Comparison of ENCODE assay signal across 19 cellular contexts in genomic region chr10:106336874-106337273, GRCh38.
DNase-seq lines count a peak whose midpoint lies in the region; ATAC-seq and TF ChIP-seq lines count a peak whose summit lies in the region.
"Had no signal": no experiment of that assay in that cellular context is flagged by ENCODE, and none has a peak within 500 bp of the region (broad histone marks: within the 10 kb centered on the region; RNA-seq: fewer than 3 reads in every experiment).

No MANE protein-coding gene starts in this region.

- H3K9me3 ChIP-seq in PC-3 (ENCODE audit: low read length): no peaks in the 10 kb centered on the region
- H3K9me3 ChIP-seq in effector memory CD4-positive, alpha-beta T cell (ENCODE audit: control insufficient read depth, low read length): no peaks in the 10 kb centered on the region
- H3K9me3 ChIP-seq: A549; BLaER1 treated with 17β-estradiol and CSF1 and Interleukin-3, amounts not matched to agents 10 nM and 100 nM; Caco-2 had no signal

- no peak overlapping the region for H3K4me3 Mint-ChIP-seq in GM23338
- H3K4me3 Mint-ChIP-seq: B cell; CD4-positive, alpha-beta T cell; CD8-positive, alpha-beta T cell had no signal

- no peak for TF ChIP-seq CTCF in GM23338 (conservative IDR thresholded peaks at IDR 0.05; ENCODE audit: low read depth in 2 of 2)
- TF ChIP-seq CTCF in PC-3 (conservative IDR thresholded peaks at IDR 0.05; ENCODE audit: low read depth, low read length): no peak

- H3K36me3 ChIP-seq in GM23338 (ENCODE audit: insufficient read depth) (no peaks in the 10 kb centered on the region), PC-3 (ENCODE audit: low read depth, low read length) (no peaks in the 10 kb centered on the region)
- no peaks in the 10 kb centered on the region for H3K36me3 ChIP-seq in effector memory CD4-positive, alpha-beta T cell (ENCODE audit: control insufficient read depth, insufficient read depth, low read length)
- H3K36me3 ChIP-seq: BLaER1 treated with 17β-estradiol and CSF1 and Interleukin-3, amounts not matched to agents 10 nM and 100 nM had no signal

- H3K27ac ChIP-seq in GM23338 (ENCODE audit: low read depth) (no peak overlapping the region), PC-3 (ENCODE audit: low read length) (no peak overlapping the region)
- no peak overlapping the region for H3K27ac ChIP-seq in effector memory CD4-positive, alpha-beta T cell (ENCODE audit: insufficient read depth, low read length, poor library complexity, severe bottlenecking)
- H3K27ac ChIP-seq: 22Rv1; A549; BLaER1 treated with 17β-estradiol and CSF1 and Interleukin-3, amounts not matched to agents 10 nM and 100 nM; C4-2B had no signal

- H2AFZ ChIP-seq in GM23338 (peak overlapping the region; percentile 52; the same call in 1 of the 2 replicates), PC-3 (ENCODE audit: low read length) (peak overlapping the region; percentile 48; the same call in 1 of the 2 replicates)

- no peak for ATAC-seq in GM23338
- ATAC-seq in PC-3: no peak
- ATAC-seq: A549; CD8-positive, alpha-beta T cell had no signal

- DNase-seq in DMS53 (lab: John Stamatoyannopoulos, UW) (peak; percentile 2), DMS53 treated with DMSO at 0.1 percent for 48 hours (lab: John Stamatoyannopoulos, UW; ENCODE audit: unreplicated experiment) (no peak), GM23338 (ENCODE audit: low spot score) (no peak), HT1080 (ENCODE audit: low read depth) (peak; percentile 57), PC-3 (no peak), medulla oblongata (ENCODE audit: extremely low spot score) (no peak)
- no peak for DNase-seq in effector memory CD4-positive, alpha-beta T cell
- DNase-seq: AML-193; Caco-2; Calu3; CD4-positive, alpha-beta T cell; CD8-positive, alpha-beta T cell; DMS79 treated with DMSO at 0.1 percent for 48 hours; GF-D8 had no signal

- H3K9me3 Mint-ChIP-seq in GM23338: no peaks in the 10 kb centered on the region

- H3K79me2 ChIP-seq in GM23338 (replicated peaks; ENCODE audit: insufficient read depth): no peaks in the 10 kb centered on the region
- no peaks in the 10 kb centered on the region for H3K79me2 ChIP-seq in PC-3 (ENCODE audit: low read length)

- H3K4me2 ChIP-seq in GM23338: no peak overlapping the region
- H3K4me2 ChIP-seq in PC-3 (ENCODE audit: low read length): no peak overlapping the region
- H3K4me2 ChIP-seq: A549; BLaER1 treated with 17β-estradiol and CSF1 and Interleukin-3, amounts not matched to agents 10 nM and 100 nM had no signal

- no peaks in the 10 kb centered on the region for H3K9me2 ChIP-seq in GM23338 (ENCODE audit: insufficient read depth)
- H3K9me2 ChIP-seq in PC-3 (replicated peaks; ENCODE audit: low read length): no peaks in the 10 kb centered on the region

- no TSS peak for BruUV-seq in PC-3 (replicated peaks; lab: Mats Ljungman, UMichigan)

- no peak overlapping the region for H3K9ac ChIP-seq in PC-3 (ENCODE audit: low read length)
- H3K9ac ChIP-seq: BLaER1 treated with 17β-estradiol and CSF1 and Interleukin-3, amounts not matched to agents 10 nM and 100 nM had no signal

- H3F3A ChIP-seq in GM23338 (replicated peaks; ENCODE audit: low read depth) (no peaks in the 10 kb centered on the region), PC-3 (ENCODE audit: low read length, unreplicated experiment) (no peaks in the 10 kb centered on the region)

- H3K4me3 ChIP-seq in GM23338 (no peak overlapping the region), PC-3 (ENCODE audit: low read length) (no peak overlapping the region)
- no peak overlapping the region for H3K4me3 ChIP-seq in effector memory CD4-positive, alpha-beta T cell (ENCODE audit: insufficient read depth, low read depth, low read length, poor library complexity, severe bottlenecking)
- H3K4me3 ChIP-seq: A549; BLaER1 treated with 17β-estradiol and CSF1 and Interleukin-3, amounts not matched to agents 10 nM and 100 nM had no signal

- POLR2A ChIA-PET in PC-3 (lab: Charles Lee; ENCODE audit: unreplicated experiment): no interaction called here

- CTCF ChIA-PET in PC-3 (lab: Charles Lee): no interaction called here

- H3K27me3 Mint-ChIP-seq in GM23338 (ENCODE audit: insufficient read depth, low read depth, poor library complexity): no peaks in the 10 kb centered on the region
- H3K27me3 Mint-ChIP-seq: B cell; CD4-positive, alpha-beta T cell had no signal

- H3K27me3 ChIP-seq in GM23338 (ENCODE audit: insufficient read depth): no peaks in the 10 kb centered on the region
- no peaks in the 10 kb centered on the region for H3K27me3 ChIP-seq in PC-3 (ENCODE audit: low read length)
- no peaks in the 10 kb centered on the region for H3K27me3 ChIP-seq in effector memory CD4-positive, alpha-beta T cell (replicated peaks; ENCODE audit: control insufficient read depth, insufficient read depth, low read length, poor library complexity, severe bottlenecking)
- H3K27me3 ChIP-seq: BLaER1 treated with 17β-estradiol and CSF1 and Interleukin-3, amounts not matched to agents 10 nM and 100 nM had no signal

- no peaks in the 10 kb centered on the region for H3K36me3 Mint-ChIP-seq in GM23338 (ENCODE audit: low read depth)
- H3K36me3 Mint-ChIP-seq: CD8-positive, alpha-beta T cell had no signal

- H4K20me1 ChIP-seq in GM23338 (replicated peaks; ENCODE audit: insufficient read depth) (no peaks in the 10 kb centered on the region), PC-3 (ENCODE audit: low read length) (no peaks in the 10 kb centered on the region)
- H4K20me1 ChIP-seq: BLaER1 treated with 17β-estradiol and CSF1 and Interleukin-3, amounts not matched to agents 10 nM and 100 nM had no signal

- H3K27ac Mint-ChIP-seq in GM23338: no peak overlapping the region
- H3K27ac Mint-ChIP-seq: B cell; CD4-positive, alpha-beta T cell; CD8-positive, alpha-beta T cell had no signal

- H3K4me1 ChIP-seq in GM23338 (ENCODE audit: insufficient read depth) (no peaks in the 10 kb centered on the region), PC-3 (ENCODE audit: insufficient read depth, low read length) (no peaks in the 10 kb centered on the region)
- H3K4me1 ChIP-seq in effector memory CD4-positive, alpha-beta T cell (ENCODE audit: control insufficient read depth, insufficient read depth, low read length, poor library complexity, severe bottlenecking): no peaks in the 10 kb centered on the region
- H3K4me1 ChIP-seq: A549; BLaER1 treated with 17β-estradiol and CSF1 and Interleukin-3, amounts not matched to agents 10 nM and 100 nM; Caco-2 had no signal

- intact Hi-C loops in PC-3 (cut with micrococcal nuclease): no loop called here

- H3K4me1 Mint-ChIP-seq in GM23338: no peaks in the 10 kb centered on the region
- H3K4me1 Mint-ChIP-seq: B cell had no signal

TF ChIP-seq in GM23338, 12 proteins besides CTCF, POLR2A, EP300 and RAD21:
- no peak for TF ChIP-seq ETS1 (IDR thresholded peaks at IDR 0.05)
- no peak for TF ChIP-seq ZNF331 (CRISPR knock-in tag; IDR thresholded peaks at IDR 0.05; ENCODE audit: low read depth)

Comparison
In these comparisons a context has a peak if more than half of its experiments do, and no peak if none do; other contexts are left out.
1. DNase-seq: peak in DMS53 (single experiment) and HT1080 (single experiment); none in DMS53 treated with DMSO at 0.1 percent for 48 hours (single experiment), GM23338 (single experiment), PC-3 (single experiment), effector memory CD4-positive, alpha-beta T cell (0 of 3) and medulla oblongata (single experiment).